Comparison of ENCODE assay signal across 8 cellular contexts in the genomic region with DNA sequence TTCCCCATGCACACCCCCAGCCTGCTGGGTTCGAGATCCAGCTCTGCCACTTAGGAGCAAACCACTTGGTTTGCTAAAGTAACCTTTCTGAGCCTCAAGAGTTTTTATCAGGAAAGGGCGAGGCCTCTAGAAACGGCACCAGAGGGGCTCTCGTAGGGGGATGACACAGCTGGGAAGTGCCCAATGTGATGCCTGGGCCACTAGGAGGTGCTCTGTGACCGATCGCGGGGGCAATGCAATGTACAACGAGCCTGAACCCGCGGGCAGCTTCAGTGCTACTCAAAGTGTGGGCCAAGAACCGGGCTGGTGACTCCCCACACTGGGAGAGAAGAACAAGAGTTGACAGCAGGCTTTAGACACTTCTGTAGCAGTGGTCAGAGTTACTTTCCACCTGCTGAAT. TPM values are rescaled to one million over a fixed set of nuclear protein-coding genes. Genes with fewer than 3 reads are reported as not detected.
DNase-seq lines count a peak whose midpoint lies in the region; ATAC-seq and TF ChIP-seq lines count a peak whose summit lies in the region.

No MANE protein-coding gene starts in this region.

- H4K91ac ChIP-seq in H9 (ENCODE audit: insufficient read length, low read depth, low read length): no peak overlapping the region

- H4K20me1 ChIP-seq in H9 (ENCODE audit: control insufficient read depth, insufficient read depth, insufficient read length): no peaks in the 10 kb centered on the region

- no peak overlapping the region for H3K56ac ChIP-seq in H9 (ENCODE audit: insufficient read length, low read depth, low read length)

- H3K79me1 ChIP-seq in H9 (ENCODE audit: insufficient read depth, low read depth, low read length, poor library complexity, severe bottlenecking): no peaks in the 10 kb centered on the region

- no peak overlapping the region for H3K27ac ChIP-seq in CD8-positive, alpha-beta memory T cell (ENCODE audit: low read depth, low read length)
- no peak overlapping the region for H3K27ac ChIP-seq in H9 (ENCODE audit: insufficient read length, low read depth, low read length)
- H3K27ac ChIP-seq in vagina: no peak overlapping the region

- H3K79me2 ChIP-seq in H9 (ENCODE audit: insufficient read depth, low read length): no peaks in the 10 kb centered on the region

- ATAC-seq in T-helper 17 cell (peak; percentile 63), HG02623 (IDR thresholded peaks at IDR 0.05; ENCODE audit: unreplicated experiment) (no peak)

- H3K4me1 ChIP-seq in CD8-positive, alpha-beta memory T cell (ENCODE audit: insufficient read depth, low read length): no peaks in the 10 kb centered on the region
- H3K4me1 ChIP-seq in H9 (ENCODE audit: insufficient read depth, low read length): peaks cover 4% of the 10 kb centered on the region; the same call in 1 of the 2 replicates
- no peaks in the 10 kb centered on the region for H3K4me1 ChIP-seq in vagina

- no peak overlapping the region for H3K27ac Mint-ChIP-seq in CD8-positive, alpha-beta memory T cell
- H3K27ac Mint-ChIP-seq in H9 (no peak overlapping the region; a peak in 1 of 7 replicates), T-helper 17 cell (no peak overlapping the region)

- H3T11ph ChIP-seq in H9 (ENCODE audit: low read length): no peak overlapping the region

- no peaks in the 10 kb centered on the region for H3K9me3 Mint-ChIP-seq in CD8-positive, alpha-beta memory T cell
- no peaks in the 10 kb centered on the region for H3K9me3 Mint-ChIP-seq in H9

- no peak overlapping the region for H4K8ac ChIP-seq in H9 (replicated peaks; ENCODE audit: insufficient read length, low read depth, low read length)

- POLR2A ChIA-PET in CD8-positive, alpha-beta memory T cell (lab: Charles Lee): no interaction called here

- H3K9me3 ChIP-seq in CD8-positive, alpha-beta memory T cell (ENCODE audit: low read length): no peaks in the 10 kb centered on the region
- no peaks in the 10 kb centered on the region for H3K9me3 ChIP-seq in H9 (ENCODE audit: control insufficient read depth, low read depth, low read length)
- H3K9me3 ChIP-seq in T-helper 17 cell (ENCODE audit: control insufficient read depth, low read length, poor library complexity, severe bottlenecking): no peaks in the 10 kb centered on the region
- no peaks in the 10 kb centered on the region for H3K9me3 ChIP-seq in vagina

- no CpG with 5 or more reads among the region's 11 CpGs for WGBS in H9 (ENCODE audit: extremely low coverage, insufficient read length, low lambda C conversion rate)

- no peak for TF ChIP-seq POLR2A in vagina (IDR thresholded peaks at IDR 0.05)

- no peaks in the 10 kb centered on the region for H3K27me3 Mint-ChIP-seq in CD8-positive, alpha-beta memory T cell
- no peaks in the 10 kb centered on the region; the same call in 1 of the 2 replicates for H3K27me3 Mint-ChIP-seq in H9 (ENCODE audit: low read depth)
- H3K27me3 Mint-ChIP-seq in T-helper 17 cell: no peaks in the 10 kb centered on the region

- no peak overlapping the region for H2AFZ ChIP-seq in H9 (ENCODE audit: low read length)

- H3K18ac ChIP-seq in H9 (ENCODE audit: insufficient read length, low read depth, low read length): no peak overlapping the region

- no peak overlapping the region for H3K4me2 ChIP-seq in H9 (ENCODE audit: insufficient read depth, insufficient read length, low read length)

- CTCF ChIA-PET in CD8-positive, alpha-beta memory T cell (lab: Charles Lee): interaction anchor here (0.7 to 1.9 kb wide), 8 partner anchors 10 to 43 kb away, joined by 3 to 10 read pairs (median 4); a partner anchor contains a TSS

- no peak overlapping the region for H2AK5ac ChIP-seq in H9 (ENCODE audit: insufficient read length, low read length)

- peak in 3 of 5 donors; percentile 11 to 58 (median 23) for DNase-seq in CD8-positive, alpha-beta memory T cell
- DNase-seq in H9: peak; percentile 81
- no peak for DNase-seq in T-helper 17 cell
- peak; percentile 74 for DNase-seq in ecto neural progenitor cell (ENCODE audit: low spot score)
- peak; percentile 31 for DNase-seq in stimulated activated CD4-positive, alpha-beta T cell treated with anti-CD3 and anti-CD28 coated beads, Interleukin-12 subunit alpha, Interleukin-12 subunit beta, amount 100 ng/mL, for 4 hours
- no peak for DNase-seq in GF-D8 (lab: John Stamatoyannopoulos, UW)
- no peak for DNase-seq in vagina (ENCODE audit: extremely low spot score in 2 of 2)

- no peaks in the 10 kb centered on the region for H3K36me3 Mint-ChIP-seq in CD8-positive, alpha-beta memory T cell
- H3K36me3 Mint-ChIP-seq in H9 (ENCODE audit: insufficient read depth in 1 of 3, low read depth in 3 of 3) (no peaks in the 10 kb centered on the region), T-helper 17 cell (ENCODE audit: low read depth) (no peaks in the 10 kb centered on the region)

- intact Hi-C loops in vagina (cut with DNase I): no loop called here

- no peak overlapping the region for H2BK15ac ChIP-seq in H9 (ENCODE audit: low read depth, low read length)

- no peaks in the 10 kb centered on the region for H3K36me3 ChIP-seq in CD8-positive, alpha-beta memory T cell (ENCODE audit: insufficient read depth, low read length)
- no peaks in the 10 kb centered on the region for H3K36me3 ChIP-seq in vagina

- no peaks in the 10 kb centered on the region for H3K27me3 ChIP-seq in CD8-positive, alpha-beta memory T cell (ENCODE audit: insufficient read depth, low read length, poor library complexity, severe bottlenecking)
- H3K27me3 ChIP-seq in H9 (ENCODE audit: insufficient read depth, low read length): no peaks in the 10 kb centered on the region
- no peaks in the 10 kb centered on the region for H3K27me3 ChIP-seq in vagina

- H2BK5ac ChIP-seq in H9 (ENCODE audit: insufficient read length, low read length): no peak overlapping the region

- no peak overlapping the region for H4K5ac ChIP-seq in H9 (ENCODE audit: insufficient read length, low read depth, low read length)

- no peak overlapping the region for H3K4me3 ChIP-seq in CD8-positive, alpha-beta memory T cell (ENCODE audit: low read length)
- no peak overlapping the region for H3K4me3 ChIP-seq in vagina

- H3K4me3 Mint-ChIP-seq in CD8-positive, alpha-beta memory T cell: no peak overlapping the region
- H3K4me3 Mint-ChIP-seq in H9 (no peak overlapping the region), T-helper 17 cell (no peak overlapping the region)

- TF ChIP-seq CTCF in H9 (conservative IDR thresholded peaks at IDR 0.05) (peak; percentile 82), vagina (IDR thresholded peaks at IDR 0.05) (no peak)

- no peak overlapping the region for H3K9ac ChIP-seq in H9 (ENCODE audit: extremely low read depth, insufficient read length, low read length)

- H3K4me1 Mint-ChIP-seq in CD8-positive, alpha-beta memory T cell: no peaks in the 10 kb centered on the region
- peaks cover 23 to 27% of the 10 kb centered on the region in 2 experiments for H3K4me1 Mint-ChIP-seq in H9
- H3K4me1 Mint-ChIP-seq in T-helper 17 cell: no peaks in the 10 kb centered on the region

- H3K4ac ChIP-seq in H9 (ENCODE audit: low read depth, low read length): no peak overlapping the region

- no peak overlapping the region for H2BK20ac ChIP-seq in H9 (ENCODE audit: low read depth, low read length, poor library complexity, severe bottlenecking)

- no peak overlapping the region for H3K14ac ChIP-seq in H9 (ENCODE audit: insufficient read depth, low read length)

- no peak overlapping the region for H2BK12ac ChIP-seq in H9 (ENCODE audit: insufficient read length, low read depth, low read length)

- H2BK120ac ChIP-seq in H9 (ENCODE audit: low read depth, low read length, poor library complexity, severe bottlenecking): no peak overlapping the region

- no peak overlapping the region for H3K23ac ChIP-seq in H9 (ENCODE audit: insufficient read length, low read depth, low read length)

- no peaks in the 10 kb centered on the region for H3K23me2 ChIP-seq in H9 (ENCODE audit: insufficient read length, low read depth, low read length, poor library complexity, severe bottlenecking)

RNA-seq across cellular contexts. Expression of a gene that starts 9.4 kb away (rescaled TPM):
- not detected for total RNA-seq in CD8-positive, alpha-beta memory T cell
- polyA plus RNA-seq in CD8-positive, alpha-beta memory T cell: not detected
- 2.0 and 2.5 TPM in 2 replicates for total RNA-seq in H9 (2021)
- total RNA-seq in T-helper 17 cell: not detected
- total RNA-seq in vagina: 4.4 TPM

RNA-seq across cellular contexts. Expression of a gene that starts 15.3 kb away (rescaled TPM):
- 10 to 100 TPM; 47.8 to 50.7 TPM for total RNA-seq in CD8-positive, alpha-beta memory T cell
- polyA plus RNA-seq in CD8-positive, alpha-beta memory T cell: 32.8 TPM
- total RNA-seq in H9 (2021) (32.5 and 36.2 TPM in 2 replicates), T-helper 17 cell (10 to 100 TPM; 10.0 to 10.3 TPM), vagina (22.8 TPM)

RNA-seq across cellular contexts. Expression of a gene that starts 22.6 kb away (rescaled TPM):
- 10 to 100 TPM; 18.8 to 19.0 TPM for total RNA-seq in CD8-positive, alpha-beta memory T cell
- 33.3 TPM for polyA plus RNA-seq in CD8-positive, alpha-beta memory T cell
- 12.1 and 12.7 TPM in 2 replicates for total RNA-seq in H9 (2021)
- 10 to 100 TPM; 25.8 to 36.1 TPM for total RNA-seq in T-helper 17 cell
- 9.8 TPM for total RNA-seq in vagina

RNA-seq across cellular contexts. Expression of a gene that starts 41.2 kb away (rescaled TPM):
- total RNA-seq in CD8-positive, alpha-beta memory T cell: 10 to 100 TPM; 29.1 to 30.9 TPM
- polyA plus RNA-seq in CD8-positive, alpha-beta memory T cell: 17.1 TPM
- 16.4 and 18.1 TPM in 2 replicates for total RNA-seq in H9 (2021)
- 1 to 10 TPM; 4.4 to 6.0 TPM for total RNA-seq in T-helper 17 cell
- total RNA-seq in vagina: 15.7 TPM

Comparison
In these comparisons a context has a peak if more than half of its experiments do, and no peak if none do; other contexts are left out.
1. DNase-seq: peak in CD8-positive, alpha-beta memory T cell (3 of 5), H9 (single experiment), ecto neural progenitor cell (single experiment) and stimulated activated CD4-positive, alpha-beta T cell treated with anti-CD3 and anti-CD28 coated beads, Interleukin-12 subunit alpha, Interleukin-12 subunit beta, amount 100 ng/mL, for 4 hours (single experiment); none in T-helper 17 cell (0 of 3), GF-D8 (single experiment) and vagina (0 of 2).